8 cellular contexts compared by ENCODE assay signal in the genomic region with DNA sequence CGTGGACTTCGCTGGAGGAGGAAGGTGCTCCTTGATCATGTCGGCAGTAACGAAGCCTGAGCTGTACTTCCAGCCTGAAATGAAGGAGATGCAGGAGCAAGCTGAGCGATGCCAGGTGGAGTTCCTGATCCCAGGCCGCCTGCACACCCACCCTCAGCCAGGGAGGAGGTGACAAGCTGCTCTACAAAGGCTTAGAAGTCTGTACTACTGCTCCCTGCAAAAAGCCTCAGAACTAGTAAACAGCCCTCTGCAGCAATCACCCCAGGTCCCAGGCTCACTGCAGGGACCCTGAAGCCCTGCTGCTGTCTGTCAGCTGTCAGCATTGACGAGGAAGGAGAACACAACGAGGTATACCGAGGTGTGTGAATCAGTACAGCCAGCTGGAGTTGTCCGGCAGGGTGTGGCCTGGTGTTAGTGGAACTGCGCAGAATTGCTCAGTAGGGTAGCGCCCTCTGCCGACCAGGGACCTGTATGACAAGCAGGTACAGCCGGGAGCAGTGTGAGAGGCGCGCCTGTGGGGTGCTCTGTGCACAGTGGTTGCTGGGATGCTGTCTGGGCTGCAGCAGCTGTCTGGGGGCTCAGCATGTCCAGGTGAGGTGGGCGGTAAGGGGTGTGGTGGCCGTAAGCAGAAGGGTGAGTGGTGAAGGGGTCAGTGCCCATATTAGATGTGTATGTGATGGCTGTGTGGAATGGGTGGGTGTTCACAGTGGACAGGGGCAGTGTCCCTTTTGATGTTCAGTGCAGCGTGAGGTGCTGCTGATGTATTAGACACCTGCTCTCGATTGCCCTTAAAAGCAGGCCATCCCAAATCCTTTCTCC. TPM values are rescaled to one million over a fixed set of nuclear protein-coding genes. Genes with fewer than 3 reads are reported as not detected.
A peak's percentile ranks its signal among the peaks of the same experiment; 100 is the strongest.
DNase-seq lines count a peak whose midpoint lies in the region; FAIRE-seq and TF ChIP-seq lines count a peak whose summit lies in the region.

No MANE protein-coding gene starts in this region.

- H3K27ac Mint-ChIP-seq in T-helper 2 cell treated with Interferon-gamma antibody and Interleukin-4, amounts not matched to agents 5 μg/mL and 100 μg/mL, for 36 hours: no peak overlapping the region
- H3K27ac Mint-ChIP-seq in astrocyte (ENCODE audit: unreplicated experiment): no peak overlapping the region

- H2AFZ ChIP-seq in astrocyte (ENCODE audit: low read depth, low read length): no peak overlapping the region

- no peaks in the 10 kb centered on the region for H3K79me2 ChIP-seq in astrocyte (ENCODE audit: insufficient read depth, low read length)

- POLR2A ChIA-PET in HEK293 (lab: Yijun Ruan, JAX): no interaction called here

- H4K20me1 ChIP-seq in astrocyte (ENCODE audit: insufficient read depth, low read length): no peaks in the 10 kb centered on the region

- H3K9ac ChIP-seq in astrocyte (ENCODE audit: low read length): no peak overlapping the region

- H3K9me3 ChIP-seq in HEK293 (ENCODE audit: control insufficient read depth, insufficient read depth, low read depth, low read length) (no peaks in the 10 kb centered on the region), MG63 (no peaks in the 10 kb centered on the region), astrocyte (ENCODE audit: insufficient read depth, low read depth, low read length) (peaks cover 3% of the 10 kb centered on the region)

- TF ChIP-seq CTCF in HEK293 (tag by site-specific recombination; IDR thresholded peaks at IDR 0.05): peak; percentile 83; the same call in 1 of the 2 replicates
- peak; percentile 36 for TF ChIP-seq CTCF in astrocyte (IDR thresholded peaks at IDR 0.05; ENCODE audit: insufficient read depth, low read depth, low read length)

- no peak overlapping the region for H3K4me3 ChIP-seq in HEK293 (ENCODE audit: low read depth, low read length)
- H3K4me3 ChIP-seq in MG63: no peak overlapping the region
- no peak overlapping the region for H3K4me3 ChIP-seq in astrocyte (ENCODE audit: insufficient read depth, low read depth, low read length)

- H3K27me3 Mint-ChIP-seq in T-helper 2 cell treated with Interferon-gamma antibody and Interleukin-4, amounts not matched to agents 5 μg/mL and 100 μg/mL, for 36 hours (ENCODE audit: low read depth): peaks cover 2% of the 10 kb centered on the region
- no peaks in the 10 kb centered on the region for H3K27me3 Mint-ChIP-seq in astrocyte (ENCODE audit: low read depth, unreplicated experiment)

- FAIRE-seq in astrocyte (lab: Jason Lieb, UNC): no peak

- CTCF ChIA-PET in HEK293 (lab: Yijun Ruan, JAX): interaction anchor here (0.5 to 3.5 kb wide), 53 partner anchors 8 to 928 kb away, joined by 3 to 46 read pairs (median 4); partner anchors contain the start of genes PPFIBP2 and ZNF215

- no peak overlapping the region for H3K27ac ChIP-seq in HEK293 (ENCODE audit: extremely low read depth, low read depth, low read length)
- no peak overlapping the region for H3K27ac ChIP-seq in astrocyte (ENCODE audit: low read depth, low read length)

- H3K27me3 ChIP-seq in MG63 (no peaks in the 10 kb centered on the region), astrocyte (ENCODE audit: insufficient read depth, low read length) (no peaks in the 10 kb centered on the region)

- no peaks in the 10 kb centered on the region for H3K36me3 Mint-ChIP-seq in T-helper 2 cell treated with Interferon-gamma antibody and Interleukin-4, amounts not matched to agents 5 μg/mL and 100 μg/mL, for 36 hours (ENCODE audit: low read depth)
- peaks cover 19% of the 10 kb centered on the region for H3K36me3 Mint-ChIP-seq in astrocyte (ENCODE audit: low read depth, unreplicated experiment)

- H3K4me3 Mint-ChIP-seq in T-helper 2 cell treated with Interferon-gamma antibody and Interleukin-4, amounts not matched to agents 5 μg/mL and 100 μg/mL, for 36 hours: no peak overlapping the region
- H3K4me3 Mint-ChIP-seq in astrocyte (ENCODE audit: unreplicated experiment): no peak overlapping the region

- DNase-seq in NCI-H1417 (lab: John Stamatoyannopoulos, UW) (peak; percentile 49 to 74 (median 68)), NCI-H1417 treated with DMSO at 0.1 percent for 48 hours (lab: John Stamatoyannopoulos, UW) (no peak), MG63 (peak; percentile 38), astrocyte (ENCODE audit: low read depth) (peak; percentile 20), hypothalamus (lab: John Stamatoyannopoulos, UW) (peak in 32 of 51 donors; percentile 21 to 66 (median 42))
- DNase-seq in T-helper 2 cell treated with Interferon-gamma antibody and Interleukin-4, amounts not matched to agents 5 μg/mL and 100 μg/mL, for 36 hours (ENCODE audit: low spot score): peak; percentile 53
- DNase-seq in stimulated activated CD4-positive, alpha-beta T cell treated with anti-CD3 and anti-CD28 coated beads, Interleukin-12 subunit alpha, Interleukin-12 subunit beta, amount 100 ng/mL, for 48 hours (ENCODE audit: low read depth in 2 of 3, low spot score in 1 of 3): peak; percentile 63 to 73 (median 71)

- no peaks in the 10 kb centered on the region for H3K36me3 ChIP-seq in HEK293 (ENCODE audit: control insufficient read depth in 2 of 2, insufficient read depth in 1 of 2, low read length in 2 of 2)
- H3K36me3 ChIP-seq in MG63: no peaks in the 10 kb centered on the region
- H3K36me3 ChIP-seq in astrocyte (ENCODE audit: insufficient read depth, low read length): no peaks in the 10 kb centered on the region

- no peaks in the 10 kb centered on the region for H3K4me1 ChIP-seq in HEK293 (ENCODE audit: control insufficient read depth, insufficient read depth, low read length)
- H3K4me1 ChIP-seq in astrocyte (ENCODE audit: insufficient read depth, low read length): peaks cover 3% of the 10 kb centered on the region

- H3K9me3 Mint-ChIP-seq in T-helper 2 cell treated with Interferon-gamma antibody and Interleukin-4, amounts not matched to agents 5 μg/mL and 100 μg/mL, for 36 hours: no peaks in the 10 kb centered on the region
- H3K9me3 Mint-ChIP-seq in astrocyte (ENCODE audit: unreplicated experiment): peaks cover 3% of the 10 kb centered on the region

- H3K4me1 Mint-ChIP-seq in T-helper 2 cell treated with Interferon-gamma antibody and Interleukin-4, amounts not matched to agents 5 μg/mL and 100 μg/mL, for 36 hours (ENCODE audit: low read depth): no peaks in the 10 kb centered on the region
- H3K4me1 Mint-ChIP-seq in astrocyte (ENCODE audit: low read depth, unreplicated experiment): peaks cover 8% of the 10 kb centered on the region

- H3K4me2 ChIP-seq in astrocyte (ENCODE audit: low read length): no peak overlapping the region

TF ChIP-seq in HEK293, 187 proteins besides CTCF, POLR2A, EP300 and RAD21 (continues in another document):
- TF ChIP-seq HIC1 (tag by site-specific recombination; IDR thresholded peaks at IDR 0.05) (no peak), PRDM6 (tag by site-specific recombination; IDR thresholded peaks at IDR 0.05) (no peak)
- TF ChIP-seq, protein P1, sequence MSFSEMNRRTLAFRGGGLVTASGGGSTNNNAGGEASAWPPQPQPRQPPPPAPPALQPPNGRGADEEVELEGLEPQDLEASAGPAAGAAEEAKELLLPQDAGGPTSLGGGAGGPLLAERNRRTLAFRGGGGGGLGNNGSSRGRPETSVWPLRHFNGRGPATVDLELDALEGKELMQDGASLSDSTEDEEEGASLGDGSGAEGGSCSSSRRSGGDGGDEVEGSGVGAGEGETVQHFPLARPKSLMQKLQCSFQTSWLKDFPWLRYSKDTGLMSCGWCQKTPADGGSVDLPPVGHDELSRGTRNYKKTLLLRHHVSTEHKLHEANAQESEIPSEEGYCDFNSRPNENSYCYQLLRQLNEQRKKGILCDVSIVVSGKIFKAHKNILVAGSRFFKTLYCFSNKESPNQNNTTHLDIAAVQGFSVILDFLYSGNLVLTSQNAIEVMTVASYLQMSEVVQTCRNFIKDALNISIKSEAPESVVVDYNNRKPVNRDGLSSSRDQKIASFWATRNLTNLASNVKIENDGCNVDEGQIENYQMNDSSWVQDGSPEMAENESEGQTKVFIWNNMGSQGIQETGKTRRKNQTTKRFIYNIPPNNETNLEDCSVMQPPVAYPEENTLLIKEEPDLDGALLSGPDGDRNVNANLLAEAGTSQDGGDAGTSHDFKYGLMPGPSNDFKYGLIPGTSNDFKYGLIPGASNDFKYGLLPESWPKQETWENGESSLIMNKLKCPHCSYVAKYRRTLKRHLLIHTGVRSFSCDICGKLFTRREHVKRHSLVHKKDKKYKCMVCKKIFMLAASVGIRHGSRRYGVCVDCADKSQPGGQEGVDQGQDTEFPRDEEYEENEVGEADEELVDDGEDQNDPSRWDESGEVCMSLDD (tag by site-specific recombination; IDR thresholded peaks at IDR 0.05): no peak

RNA-seq across cellular contexts. Expression of gene CYB5R2, which starts 7.6 kb away (rescaled TPM):
- 20.2 and 21.9 TPM in 2 replicates for total RNA-seq in MG63 (2014; rRNA removed; shearing (Covaris generic); ENCODE audit: low replicate concordance)
- 6.6 and 11.9 TPM in 2 replicates for total RNA-seq in astrocyte

RNA-seq across cellular contexts. Expression of gene OVCH2, which starts 40.6 kb away (rescaled TPM):
- total RNA-seq in MG63 (2014; rRNA removed; shearing (Covaris generic); ENCODE audit: low replicate concordance): not detected in 2 replicates
- 2.2 and 4.5 TPM in 2 replicates for total RNA-seq in astrocyte
